In the genomic region with DNA sequence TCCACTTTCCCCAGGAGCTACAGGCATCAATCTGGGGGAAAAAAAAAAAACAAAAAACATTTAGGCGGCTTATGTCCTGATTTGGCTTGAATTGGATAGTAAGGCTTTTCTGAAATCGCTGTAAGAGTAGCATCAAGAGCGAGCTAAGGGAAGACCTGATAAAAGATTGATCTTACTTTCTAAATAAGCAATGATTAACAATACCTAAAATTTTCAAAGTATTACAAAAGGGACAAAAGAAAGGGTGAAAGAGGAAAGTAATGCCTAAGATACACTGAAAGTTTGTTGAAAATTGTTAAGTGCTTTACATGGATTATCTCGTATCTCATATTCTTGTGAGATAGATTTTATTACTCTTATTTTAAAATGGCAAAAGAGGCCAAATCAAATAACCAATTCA, we compare ENCODE assay signal across 1 cellular context.
TF ChIP-seq lines count a peak whose summit lies in the region.

No MANE protein-coding gene starts in this region.

TF ChIP-seq in GM23338, 12 proteins besides CTCF, POLR2A, EP300 and RAD21 (continued from another document):
- TF ChIP-seq, protein P1, sequence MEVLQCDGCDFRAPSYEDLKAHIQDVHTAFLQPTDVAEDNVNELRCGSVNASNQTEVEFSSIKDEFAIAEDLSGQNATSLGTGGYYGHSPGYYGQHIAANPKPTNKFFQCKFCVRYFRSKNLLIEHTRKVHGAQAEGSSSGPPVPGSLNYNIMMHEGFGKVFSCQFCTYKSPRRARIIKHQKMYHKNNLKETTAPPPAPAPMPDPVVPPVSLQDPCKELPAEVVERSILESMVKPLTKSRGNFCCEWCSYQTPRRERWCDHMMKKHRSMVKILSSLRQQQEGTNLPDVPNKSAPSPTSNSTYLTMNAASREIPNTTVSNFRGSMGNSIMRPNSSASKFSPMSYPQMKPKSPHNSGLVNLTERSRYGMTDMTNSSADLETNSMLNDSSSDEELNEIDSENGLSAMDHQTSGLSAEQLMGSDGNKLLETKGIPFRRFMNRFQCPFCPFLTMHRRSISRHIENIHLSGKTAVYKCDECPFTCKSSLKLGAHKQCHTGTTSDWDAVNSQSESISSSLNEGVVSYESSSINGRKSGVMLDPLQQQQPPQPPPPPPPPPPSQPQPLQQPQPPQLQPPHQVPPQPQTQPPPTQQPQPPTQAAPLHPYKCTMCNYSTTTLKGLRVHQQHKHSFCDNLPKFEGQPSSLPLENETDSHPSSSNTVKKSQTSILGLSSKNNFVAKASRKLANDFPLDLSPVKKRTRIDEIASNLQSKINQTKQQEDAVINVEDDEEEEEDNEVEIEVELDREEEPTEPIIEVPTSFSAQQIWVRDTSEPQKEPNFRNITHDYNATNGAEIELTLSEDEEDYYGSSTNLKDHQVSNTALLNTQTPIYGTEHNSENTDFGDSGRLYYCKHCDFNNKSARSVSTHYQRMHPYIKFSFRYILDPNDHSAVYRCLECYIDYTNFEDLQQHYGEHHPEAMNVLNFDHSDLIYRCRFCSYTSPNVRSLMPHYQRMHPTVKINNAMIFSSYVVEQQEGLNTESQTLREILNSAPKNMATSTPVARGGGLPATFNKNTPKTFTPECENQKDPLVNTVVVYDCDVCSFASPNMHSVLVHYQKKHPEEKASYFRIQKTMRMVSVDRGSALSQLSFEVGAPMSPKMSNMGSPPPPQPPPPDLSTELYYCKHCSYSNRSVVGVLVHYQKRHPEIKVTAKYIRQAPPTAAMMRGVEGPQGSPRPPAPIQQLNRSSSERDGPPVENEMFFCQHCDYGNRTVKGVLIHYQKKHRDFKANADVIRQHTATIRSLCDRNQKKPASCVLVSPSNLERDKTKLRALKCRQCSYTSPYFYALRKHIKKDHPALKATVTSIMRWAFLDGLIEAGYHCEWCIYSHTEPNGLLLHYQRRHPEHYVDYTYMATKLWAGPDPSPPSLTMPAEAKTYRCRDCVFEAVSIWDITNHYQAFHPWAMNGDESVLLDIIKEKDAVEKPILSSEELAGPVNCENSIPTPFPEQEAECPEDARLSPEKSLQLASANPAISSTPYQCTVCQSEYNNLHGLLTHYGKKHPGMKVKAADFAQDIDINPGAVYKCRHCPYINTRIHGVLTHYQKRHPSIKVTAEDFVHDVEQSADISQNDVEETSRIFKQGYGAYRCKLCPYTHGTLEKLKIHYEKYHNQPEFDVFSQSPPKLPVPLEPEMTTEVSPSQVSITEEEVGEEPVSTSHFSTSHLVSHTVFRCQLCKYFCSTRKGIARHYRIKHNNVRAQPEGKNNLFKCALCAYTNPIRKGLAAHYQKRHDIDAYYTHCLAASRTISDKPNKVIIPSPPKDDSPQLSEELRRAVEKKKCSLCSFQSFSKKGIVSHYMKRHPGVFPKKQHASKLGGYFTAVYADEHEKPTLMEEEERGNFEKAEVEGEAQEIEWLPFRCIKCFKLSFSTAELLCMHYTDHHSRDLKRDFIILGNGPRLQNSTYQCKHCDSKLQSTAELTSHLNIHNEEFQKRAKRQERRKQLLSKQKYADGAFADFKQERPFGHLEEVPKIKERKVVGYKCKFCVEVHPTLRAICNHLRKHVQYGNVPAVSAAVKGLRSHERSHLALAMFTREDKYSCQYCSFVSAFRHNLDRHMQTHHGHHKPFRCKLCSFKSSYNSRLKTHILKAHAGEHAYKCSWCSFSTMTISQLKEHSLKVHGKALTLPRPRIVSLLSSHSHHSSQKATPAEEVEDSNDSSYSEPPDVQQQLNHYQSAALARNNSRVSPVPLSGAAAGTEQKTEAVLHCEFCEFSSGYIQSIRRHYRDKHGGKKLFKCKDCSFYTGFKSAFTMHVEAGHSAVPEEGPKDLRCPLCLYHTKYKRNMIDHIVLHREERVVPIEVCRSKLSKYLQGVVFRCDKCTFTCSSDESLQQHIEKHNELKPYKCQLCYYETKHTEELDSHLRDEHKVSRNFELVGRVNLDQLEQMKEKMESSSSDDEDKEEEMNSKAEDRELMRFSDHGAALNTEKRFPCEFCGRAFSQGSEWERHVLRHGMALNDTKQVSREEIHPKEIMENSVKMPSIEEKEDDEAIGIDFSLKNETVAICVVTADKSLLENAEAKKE (CRISPR knock-in tag; IDR thresholded peaks at IDR 0.05), result no peak
- no peak for TF ChIP-seq STAT1 (IDR thresholded peaks at IDR 0.05; ENCODE audit: unreplicated experiment)
- no peak for TF ChIP-seq EZH2phosphoT487 (IDR thresholded peaks at IDR 0.05; ENCODE audit: unreplicated experiment)
